In genomic region chr2:58895849-58896248, GRCh38 we compare ENCODE assay signal across 24 cellular contexts.
DNase-seq lines count a peak whose midpoint lies in the region; ATAC-seq and TF ChIP-seq lines count a peak whose summit lies in the region.
"Had no signal": no experiment of that assay in that cellular context is flagged by ENCODE, and none has a peak within 500 bp of the region (broad histone marks: within the 10 kb centered on the region; RNA-seq: fewer than 3 reads in every experiment).

No MANE protein-coding gene starts in this region.

- in situ Hi-C loops in G401 (cut with HindIII; ENCODE audit: low sequenced_read_pairs), result no loop called here

- H3K9me3 ChIP-seq in esophagus squamous epithelium, result no peaks in the 10 kb centered on the region
- H3K9me3 ChIP-seq: pancreas, tibial nerve had no signal

- peaks cover 0 to 6% (median 0%) of the 10 kb centered on the region in 4 donors for H3K27me3 ChIP-seq in esophagus squamous epithelium
- H3K27me3 ChIP-seq: cardiac muscle cell, pancreas, tibial nerve had no signal

- DNase-seq in G401 (ENCODE audit: low spot score) (peak; percentile 8), NCI-H446 (lab: John Stamatoyannopoulos, UW) (peak; percentile 71 to 95), medulla oblongata (ENCODE audit: extremely low spot score) (peak; percentile 27), esophagus squamous epithelium (lab: John Stamatoyannopoulos, UW) (no peak), kidney glomerular epithelial cell (lab: John Stamatoyannopoulos, UW) (no peak)
- no peak for DNase-seq in activated CD4-positive, alpha-beta T cell treated with anti-CD3 and anti-CD28 coated beads, Interleukin-2, amount 50 U/mL, for 4 hours
- DNase-seq: activated CD4-positive, alpha-beta T cell treated with anti-CD3 and anti-CD28 coated beads, Interleukin-2, amount 10 ng/mL, durations not matched to agents 24 days and 14 days; activated naive CD4-positive, alpha-beta T cell; activated T-cell treated with anti-CD3 and anti-CD28 coated beads, Interleukin-2, amount 50 U/mL, for 48 hours; CD4-positive, CD25-positive, alpha-beta regulatory T cell; H7; Karpas-422; NCI-H187 treated with DMSO at 0.1 percent for 48 hours; NCI-H774; nephron progenitor cell; OCI-M1; pancreas; SHP77; stimulated activated CD8-positive, alpha-beta memory T cell treated with anti-CD3 and anti-CD28 coated beads, Interleukin-4, amount 100 ng/mL, for 48 hours; WERI-Rb-1 had no signal

- 32 to 41% methylated on average over 4 of the region's 4 CpGs for WGBS in esophagus squamous epithelium, 2 donors

- peak; percentile 33 for ATAC-seq in esophagus mucosa
- ATAC-seq in GM21423 (IDR thresholded peaks at IDR 0.05; ENCODE audit: unreplicated experiment), result no peak

- H3K36me3 ChIP-seq in esophagus squamous epithelium, result no peaks in the 10 kb centered on the region
- H3K36me3 ChIP-seq: cardiac muscle cell, pancreas, tibial nerve, WERI-Rb-1 had no signal

- peaks cover 0 to 8% (median 0%) of the 10 kb centered on the region in 3 donors for H3K4me1 ChIP-seq in esophagus squamous epithelium
- H3K4me1 ChIP-seq: pancreas had no signal

- TF ChIP-seq POLR2A in esophagus squamous epithelium (IDR thresholded peaks at IDR 0.05), result no peak

- intact Hi-C loops in esophagus squamous epithelium (cut with DNase I), result no loop called here

- H3K27ac ChIP-seq in esophagus squamous epithelium, result no peak overlapping the region
- H3K27ac ChIP-seq: cardiac muscle cell, pancreas, tibial nerve, WERI-Rb-1 had no signal

- H3K4me3 ChIP-seq in esophagus squamous epithelium, result no peak overlapping the region
- H3K4me3 ChIP-seq: cardiac muscle cell, pancreas, tibial nerve had no signal

- TF ChIP-seq CTCF in esophagus squamous epithelium (IDR thresholded peaks at IDR 0.05), result no peak

Comparison
In these comparisons a context has a peak if more than half of its experiments do, and no peak if none do; other contexts are left out.
1. DNase-seq: peak in G401 (single experiment), NCI-H446 (2 of 2) and medulla oblongata (single experiment); none in esophagus squamous epithelium (single experiment), activated CD4-positive, alpha-beta T cell treated with anti-CD3 and anti-CD28 coated beads, Interleukin-2, amount 50 U/mL, for 4 hours (0 of 2) and kidney glomerular epithelial cell (single experiment).